ENCODE assay signal across 8 cellular contexts in genomic region chr9:34139477-34140146, GRCh38. TPM values are rescaled to one million over a fixed set of nuclear protein-coding genes. Genes with fewer than 3 reads are reported as not detected.
DNase-seq lines count a peak whose midpoint lies in the region; ATAC-seq and TF ChIP-seq lines count a peak whose summit lies in the region.

No MANE protein-coding gene starts in this region.

- no peak overlapping the region for H3K27ac ChIP-seq in OCI-LY1 (ENCODE audit: low read depth, low read length, poor library complexity, severe bottlenecking)

- H3K27me3 ChIP-seq in OCI-LY1 (ENCODE audit: insufficient read depth, low read length) = no peaks in the 10 kb centered on the region

- no peaks in the 10 kb centered on the region for H3K79me2 ChIP-seq in OCI-LY1 (ENCODE audit: insufficient read depth, low read length)

- peak; percentile 28; the same call in 1 of the 3 replicates for TF ChIP-seq CTCF in GM12872 (IDR thresholded peaks at IDR 0.05; ENCODE audit: insufficient read depth, low read depth, low read length)
- peak; percentile 51 for TF ChIP-seq CTCF in OCI-LY1 (IDR thresholded peaks at IDR 0.05; ENCODE audit: low read length)
- TF ChIP-seq CTCF in epithelial cell of proximal tubule (conservative IDR thresholded peaks at IDR 0.05; ENCODE audit: low read depth, low read length) = peak; percentile 55

- H3K36me3 ChIP-seq in OCI-LY1 (ENCODE audit: insufficient read depth, low read length) = no peaks in the 10 kb centered on the region

- ATAC-seq in GM18909 (IDR thresholded peaks at IDR 0.05; ENCODE audit: poor library complexity, unreplicated experiment) = no peak

- H3K9me3 ChIP-seq in OCI-LY1 (ENCODE audit: low read length) = no peaks in the 10 kb centered on the region

- H3K4me2 ChIP-seq in OCI-LY1 (ENCODE audit: low read length) = no peak overlapping the region

- no peaks in the 10 kb centered on the region for H3F3A ChIP-seq in OCI-LY1 (ENCODE audit: insufficient read depth, low read length)

- H3K4me3 ChIP-seq in OCI-LY1 (ENCODE audit: low read depth, low read length, poor library complexity, severe bottlenecking) (no peak overlapping the region), epithelial cell of proximal tubule (ENCODE audit: low read depth, low read length) (no peak overlapping the region)

- DNase-seq in epithelial cell of proximal tubule (ENCODE audit: low read depth) (no peak), pons (ENCODE audit: low spot score) (peak; percentile 66), NCI-H1417 treated with DMSO at 0.1 percent for 48 hours (lab: John Stamatoyannopoulos, UW) (no peak), NOMO-1 treated with dmso at 0.1 percent for 144 hours (lab: John Stamatoyannopoulos, UW; ENCODE audit: unreplicated experiment) (no peak)
- no peak for DNase-seq in central memory CD4-positive, alpha-beta T cell

- H2AFZ ChIP-seq in OCI-LY1 (ENCODE audit: low read length) = no peak overlapping the region

- H3K9ac ChIP-seq in OCI-LY1 (ENCODE audit: low read length) = no peak overlapping the region

- H4K20me1 ChIP-seq in OCI-LY1 (ENCODE audit: insufficient read depth, low read length) = no peaks in the 10 kb centered on the region

- no peaks in the 10 kb centered on the region for H3K9me2 ChIP-seq in OCI-LY1 (ENCODE audit: low read depth, low read length)

- peaks cover 8% of the 10 kb centered on the region for H3K4me1 ChIP-seq in OCI-LY1 (ENCODE audit: insufficient read depth, low read length, severe bottlenecking)

RNA-seq across cellular contexts. Expression of gene DCAF12, which starts 13.1 kb away (rescaled TPM):
- 26.2 and 32.3 TPM in 2 replicates for total RNA-seq in epithelial cell of proximal tubule

RNA-seq across cellular contexts. Expression of gene UBAP1, which starts 39.2 kb away (rescaled TPM):
- 37.4 and 49.5 TPM in 2 replicates for total RNA-seq in epithelial cell of proximal tubule
